In genomic region chr17:29622337-29623282, GRCh38 we compare ENCODE assay signal across 8 cellular contexts. TPM values are rescaled to one million over a fixed set of nuclear protein-coding genes. Genes with fewer than 3 reads are reported as not detected.
DNase-seq lines count a peak whose midpoint lies in the region; ATAC-seq, FAIRE-seq and TF ChIP-seq lines count a peak whose summit lies in the region.

Gene CORO6, minus strand, starts transcription at chr17:29622912. Its CDS starts 1,491 bp downstream, at chr17:29621421.

- peak within 1 kb of the TSS; percentile 75 for H3K27ac Mint-ChIP-seq in activated naive CD8-positive, alpha-beta T cell treated with anti-CD3 and anti-CD28 coated beads for 36 hours

- POLR2A ChIA-PET in RWPE1 (lab: Yijun Ruan, JAX; ENCODE audit: low non-redundant PET) = no interaction called here

- H3K4me1 Mint-ChIP-seq in activated naive CD8-positive, alpha-beta T cell treated with anti-CD3 and anti-CD28 coated beads for 36 hours = peaks cover 54% of the 10 kb centered on the region

- no peaks in the 10 kb centered on the region for H3K9me3 ChIP-seq in pancreas

- H3K9me3 Mint-ChIP-seq in activated naive CD8-positive, alpha-beta T cell treated with anti-CD3 and anti-CD28 coated beads for 36 hours = no peaks in the 10 kb centered on the region

- peaks cover 0 to 14% (median 3%) of the 10 kb centered on the region in 3 donors for H3K4me1 ChIP-seq in pancreas

- CTCF ChIA-PET in RWPE1 (lab: Yijun Ruan, JAX) = no interaction called here

- WGBS in pancreas, 2 donors = 8 to 9% methylated on average over 68 to 77 of the region's 77 CpGs

- H3K4me3 ChIP-seq in GM12865 (ENCODE audit: low read depth, low read length) (peak within 1 kb of the TSS; percentile 64), pancreas (peak within 1 kb of the TSS; percentile 20 to 63 (median 44))

- DNase-seq in GM12865 (ENCODE audit: low read depth) = peak; percentile 63
- peak; percentile 49 for DNase-seq in RWPE1 (ENCODE audit: low spot score)
- DNase-seq in activated naive CD8-positive, alpha-beta T cell treated with anti-CD3 and anti-CD28 coated beads for 36 hours = peak; percentile 71
- peak; percentile 80 for DNase-seq in cardiac septum (ENCODE audit: low spot score)
- DNase-seq in pancreas = peak in 5 of 6 donors; percentile 19 to 80 (median 56)

- FAIRE-seq in pancreas (lab: Jason Lieb, UNC) = no peak

- peak; percentile 51 for ATAC-seq in HG03045 (IDR thresholded peaks at IDR 0.05; ENCODE audit: unreplicated experiment)
- ATAC-seq in pancreas = peak; percentile 27 to 76 (median 70)
- ATAC-seq in GM18517 (IDR thresholded peaks at IDR 0.05; ENCODE audit: unreplicated experiment) = no peak
- no peak for ATAC-seq in HG02973 (IDR thresholded peaks at IDR 0.05; ENCODE audit: unreplicated experiment)

- intact Hi-C loops in cardiac septum (cut with DNase I) = loop anchor here (2.0 to 5.0 kb wide), 2 partner anchors 20 to 140 kb away; no protein-coding TSS in a partner anchor
- intact Hi-C loops in pancreas (cut with DNase I) = no loop called here

- no peaks in the 10 kb centered on the region for H3K36me3 ChIP-seq in pancreas

- peaks cover 9% of the 10 kb centered on the region for H3K36me3 Mint-ChIP-seq in activated naive CD8-positive, alpha-beta T cell treated with anti-CD3 and anti-CD28 coated beads for 36 hours

- H3K27me3 Mint-ChIP-seq in activated naive CD8-positive, alpha-beta T cell treated with anti-CD3 and anti-CD28 coated beads for 36 hours = no peaks in the 10 kb centered on the region

- no peak for TF ChIP-seq CTCF in GM12865 (IDR thresholded peaks at IDR 0.05; ENCODE audit: insufficient read depth, low read depth, low read length, missing control alignments)
- no peak for TF ChIP-seq CTCF in RWPE1 (conservative IDR thresholded peaks at IDR 0.05; ENCODE audit: low read depth)
- no peak for TF ChIP-seq CTCF in pancreas (IDR thresholded peaks at IDR 0.05)

- H3K27me3 ChIP-seq in pancreas = no peaks in the 10 kb centered on the region

- peak within 1 kb of the TSS; percentile 69 for H3K27ac ChIP-seq in RWPE1
- H3K27ac ChIP-seq in pancreas = no peak within 1 kb of the TSS

- peak within 1 kb of the TSS; percentile 75 for H3K4me3 Mint-ChIP-seq in activated naive CD8-positive, alpha-beta T cell treated with anti-CD3 and anti-CD28 coated beads for 36 hours

RNA-seq across cellular contexts. Expression of gene CORO6, which starts in this region (rescaled TPM):
- 1 to 10 TPM; 8.9 to 9.4 TPM for total RNA-seq in activated naive CD8-positive, alpha-beta T cell treated with anti-CD3 and anti-CD28 coated beads for 36 hours
- total RNA-seq in cardiac septum (128 TPM), pancreas (1 to 10 TPM in 1 of 6 donors, under 1 TPM in 5; 0.20 to 1.9 (median 0.53) TPM)
- polyA plus RNA-seq in pancreas = 1 to 10 TPM; 3.7 to 4.4 TPM

Comparison
In these comparisons a context has a peak if more than half of its experiments do, and no peak if none do; other contexts are left out.
1. RNA of gene CORO6 (total RNA-seq): 128 TPM in cardiac septum (single experiment); 8.9 to 9.4 TPM in activated naive CD8-positive, alpha-beta T cell treated with anti-CD3 and anti-CD28 coated beads for 36 hours and 0.20 to 1.9 TPM in pancreas; every median in the first group is over 10 times any median in the second.
2. ATAC-seq: peak in HG03045 (single experiment) and pancreas (4 of 4); none in GM18517 (single experiment) and HG02973 (single experiment).
3. Peak in every context shown above with its lines, with median percentiles within 50 percentile points of each other: DNase-seq.